Comparison of ENCODE assay signal across 32 cellular contexts in the genomic region with DNA sequence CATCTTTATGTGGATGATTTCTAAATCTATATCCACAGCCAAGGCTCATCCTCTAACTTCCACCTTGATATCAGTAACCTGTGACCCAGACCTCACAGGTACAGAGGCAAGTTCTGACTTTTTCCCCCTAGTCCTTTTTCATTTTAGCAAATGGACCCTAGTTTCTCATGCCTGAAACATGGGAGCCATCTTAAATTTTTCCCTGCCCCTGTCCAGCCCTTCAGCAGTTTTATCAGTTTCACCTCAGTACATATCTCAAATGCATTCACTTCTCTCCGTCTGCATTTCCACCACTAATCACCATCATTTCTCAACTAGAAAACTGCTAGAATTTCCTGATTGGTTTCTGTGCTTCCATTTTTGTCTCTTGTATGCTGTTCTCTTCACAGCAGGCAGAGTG.
"Had no signal": no experiment of that assay in that cellular context is flagged by ENCODE, and none has a peak within 500 bp of the region (broad histone marks: within the 10 kb centered on the region; RNA-seq: fewer than 3 reads in every experiment).

No MANE protein-coding gene starts in this region.

- FAIRE-seq: bronchial epithelial cell, TTC549 had no signal

- ATAC-seq: activated CD4-positive, alpha-beta T cell treated with anti-CD3 and anti-CD28 coated beads for 36 hours; activated CD4-positive, CD25-positive, alpha-beta regulatory T cell treated with anti-CD3 and anti-CD28 coated beads, Interleukin-2, amount 50 U/mL, for 24 hours; activated CD8-positive, alpha-beta memory T cell treated with anti-CD3 and anti-CD28 coated beads, Interleukin-2, amount 10 ng/mL, durations not matched to agents 7 days and 5 days; activated CD8-positive, alpha-beta T cell treated with anti-CD3 and anti-CD28 coated beads, Interleukin-2, amount 10 ng/mL, durations not matched to agents 7 days and 5 days; activated naive CD8-positive, alpha-beta T cell treated with anti-CD3 and anti-CD28 coated beads, Interleukin-2, amount 50 U/mL, for 24 hours; WTC11 had no signal

- H3K4me1 ChIP-seq: ascending aorta had no signal

- H3K9me3 ChIP-seq: ascending aorta had no signal

- H3K36me3 ChIP-seq: cardiac muscle cell had no signal

- H3K27me3 ChIP-seq: ascending aorta, cardiac muscle cell had no signal

- DNase-seq: activated CD4-positive, alpha-beta memory T cell treated with anti-CD3 and anti-CD28 coated beads, Interleukin-2, amount 10 ng/mL, durations not matched to agents 7 days and 5 days; activated CD4-positive, alpha-beta T cell treated with anti-CD3 and anti-CD28 coated beads for 1 hour; activated CD4-positive, alpha-beta T cell treated with anti-CD3 and anti-CD28 coated beads for 36 hours; activated CD4-positive, alpha-beta T cell treated with anti-CD3 and anti-CD28 coated beads for 48 hours; activated CD4-positive, alpha-beta T cell treated with anti-CD3 and anti-CD28 coated beads, Interleukin-2, amount 10 ng/mL, durations not matched to agents 7 days and 5 days; activated CD4-positive, alpha-beta T cell treated with anti-CD3 and anti-CD28 coated beads, Interleukin-2, amount 50 U/mL, for 48 hours; activated CD4-positive, CD25-positive, alpha-beta regulatory T cell; activated CD8-positive, alpha-beta memory T cell treated with anti-CD3 and anti-CD28 coated beads for 24 hours; activated CD8-positive, alpha-beta memory T cell treated with anti-CD3 and anti-CD28 coated beads, Interleukin-2, amount 10 ng/mL, durations not matched to agents 7 days and 5 days; activated CD8-positive, alpha-beta memory T cell treated with anti-CD3 and anti-CD28 coated beads, Interleukin-2, amount 50 U/mL, for 48 hours; activated CD8-positive, alpha-beta T cell treated with anti-CD3 and anti-CD28 coated beads, Interleukin-2, amount 10 ng/mL, durations not matched to agents 7 days and 5 days; activated effector memory CD4-positive, alpha-beta T cell treated with Interleukin-2 at 50 U/mL for 16 hours; activated gamma-delta T cell; activated naive CD4-positive, alpha-beta T cell treated with anti-CD3 and anti-CD28 coated beads, Interleukin-2, amount 10 ng/mL, durations not matched to agents 7 days and 5 days; activated naive CD4-positive, alpha-beta T cell treated with Interleukin-2 at 50 U/mL for 16 hours; activated naive CD8-positive, alpha-beta T cell treated with anti-CD3 and anti-CD28 coated beads, Interleukin-2, amount 10 ng/mL, durations not matched to agents 7 days and 5 days; activated naive CD8-positive, alpha-beta T cell treated with anti-CD3 and anti-CD28 coated beads, Interleukin-2, amount 50 U/mL, for 24 hours; activated T-cell treated with anti-CD3 and anti-CD28 coated beads, Interleukin-2, amount 50 U/mL, for 24 hours; activated T-cell treated with anti-CD3 and anti-CD28 coated beads, Interleukin-2, amount 50 U/mL, for 48 hours; amygdala; anterior cingulate cortex; caudate nucleus; cerebellar nuclear complex; T-helper 2 cell; T-helper 9 cell had no signal

- H3K27ac ChIP-seq: ascending aorta, cardiac muscle cell, VCaP had no signal

- H3K4me3 ChIP-seq: ascending aorta, cardiac muscle cell had no signal
